ENCODE assay signal across 1 cellular context in the genomic region with DNA sequence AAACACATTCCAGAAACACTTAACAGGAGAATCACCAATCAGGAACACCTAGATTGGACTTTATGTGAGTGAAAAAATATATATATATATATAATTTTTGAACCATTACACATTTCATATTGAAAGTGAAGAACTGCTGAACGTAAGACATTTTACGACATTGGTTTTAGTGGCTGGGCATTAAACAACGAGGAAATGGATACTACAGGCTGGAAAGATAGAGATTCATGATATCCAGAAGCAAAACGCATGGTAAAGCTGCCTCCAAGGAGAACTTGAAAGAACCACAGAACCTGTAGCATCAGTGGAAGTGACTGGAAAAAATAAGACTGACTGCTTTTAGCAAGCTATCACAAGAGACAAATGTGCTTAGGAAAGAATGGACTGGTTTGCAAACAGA.
TF ChIP-seq lines count a peak whose summit lies in the region.

No MANE protein-coding gene starts in this region.

TF ChIP-seq in GM23338, 12 proteins besides CTCF, POLR2A, EP300 and RAD21 (continued from another document):
- TF ChIP-seq, protein P1, sequence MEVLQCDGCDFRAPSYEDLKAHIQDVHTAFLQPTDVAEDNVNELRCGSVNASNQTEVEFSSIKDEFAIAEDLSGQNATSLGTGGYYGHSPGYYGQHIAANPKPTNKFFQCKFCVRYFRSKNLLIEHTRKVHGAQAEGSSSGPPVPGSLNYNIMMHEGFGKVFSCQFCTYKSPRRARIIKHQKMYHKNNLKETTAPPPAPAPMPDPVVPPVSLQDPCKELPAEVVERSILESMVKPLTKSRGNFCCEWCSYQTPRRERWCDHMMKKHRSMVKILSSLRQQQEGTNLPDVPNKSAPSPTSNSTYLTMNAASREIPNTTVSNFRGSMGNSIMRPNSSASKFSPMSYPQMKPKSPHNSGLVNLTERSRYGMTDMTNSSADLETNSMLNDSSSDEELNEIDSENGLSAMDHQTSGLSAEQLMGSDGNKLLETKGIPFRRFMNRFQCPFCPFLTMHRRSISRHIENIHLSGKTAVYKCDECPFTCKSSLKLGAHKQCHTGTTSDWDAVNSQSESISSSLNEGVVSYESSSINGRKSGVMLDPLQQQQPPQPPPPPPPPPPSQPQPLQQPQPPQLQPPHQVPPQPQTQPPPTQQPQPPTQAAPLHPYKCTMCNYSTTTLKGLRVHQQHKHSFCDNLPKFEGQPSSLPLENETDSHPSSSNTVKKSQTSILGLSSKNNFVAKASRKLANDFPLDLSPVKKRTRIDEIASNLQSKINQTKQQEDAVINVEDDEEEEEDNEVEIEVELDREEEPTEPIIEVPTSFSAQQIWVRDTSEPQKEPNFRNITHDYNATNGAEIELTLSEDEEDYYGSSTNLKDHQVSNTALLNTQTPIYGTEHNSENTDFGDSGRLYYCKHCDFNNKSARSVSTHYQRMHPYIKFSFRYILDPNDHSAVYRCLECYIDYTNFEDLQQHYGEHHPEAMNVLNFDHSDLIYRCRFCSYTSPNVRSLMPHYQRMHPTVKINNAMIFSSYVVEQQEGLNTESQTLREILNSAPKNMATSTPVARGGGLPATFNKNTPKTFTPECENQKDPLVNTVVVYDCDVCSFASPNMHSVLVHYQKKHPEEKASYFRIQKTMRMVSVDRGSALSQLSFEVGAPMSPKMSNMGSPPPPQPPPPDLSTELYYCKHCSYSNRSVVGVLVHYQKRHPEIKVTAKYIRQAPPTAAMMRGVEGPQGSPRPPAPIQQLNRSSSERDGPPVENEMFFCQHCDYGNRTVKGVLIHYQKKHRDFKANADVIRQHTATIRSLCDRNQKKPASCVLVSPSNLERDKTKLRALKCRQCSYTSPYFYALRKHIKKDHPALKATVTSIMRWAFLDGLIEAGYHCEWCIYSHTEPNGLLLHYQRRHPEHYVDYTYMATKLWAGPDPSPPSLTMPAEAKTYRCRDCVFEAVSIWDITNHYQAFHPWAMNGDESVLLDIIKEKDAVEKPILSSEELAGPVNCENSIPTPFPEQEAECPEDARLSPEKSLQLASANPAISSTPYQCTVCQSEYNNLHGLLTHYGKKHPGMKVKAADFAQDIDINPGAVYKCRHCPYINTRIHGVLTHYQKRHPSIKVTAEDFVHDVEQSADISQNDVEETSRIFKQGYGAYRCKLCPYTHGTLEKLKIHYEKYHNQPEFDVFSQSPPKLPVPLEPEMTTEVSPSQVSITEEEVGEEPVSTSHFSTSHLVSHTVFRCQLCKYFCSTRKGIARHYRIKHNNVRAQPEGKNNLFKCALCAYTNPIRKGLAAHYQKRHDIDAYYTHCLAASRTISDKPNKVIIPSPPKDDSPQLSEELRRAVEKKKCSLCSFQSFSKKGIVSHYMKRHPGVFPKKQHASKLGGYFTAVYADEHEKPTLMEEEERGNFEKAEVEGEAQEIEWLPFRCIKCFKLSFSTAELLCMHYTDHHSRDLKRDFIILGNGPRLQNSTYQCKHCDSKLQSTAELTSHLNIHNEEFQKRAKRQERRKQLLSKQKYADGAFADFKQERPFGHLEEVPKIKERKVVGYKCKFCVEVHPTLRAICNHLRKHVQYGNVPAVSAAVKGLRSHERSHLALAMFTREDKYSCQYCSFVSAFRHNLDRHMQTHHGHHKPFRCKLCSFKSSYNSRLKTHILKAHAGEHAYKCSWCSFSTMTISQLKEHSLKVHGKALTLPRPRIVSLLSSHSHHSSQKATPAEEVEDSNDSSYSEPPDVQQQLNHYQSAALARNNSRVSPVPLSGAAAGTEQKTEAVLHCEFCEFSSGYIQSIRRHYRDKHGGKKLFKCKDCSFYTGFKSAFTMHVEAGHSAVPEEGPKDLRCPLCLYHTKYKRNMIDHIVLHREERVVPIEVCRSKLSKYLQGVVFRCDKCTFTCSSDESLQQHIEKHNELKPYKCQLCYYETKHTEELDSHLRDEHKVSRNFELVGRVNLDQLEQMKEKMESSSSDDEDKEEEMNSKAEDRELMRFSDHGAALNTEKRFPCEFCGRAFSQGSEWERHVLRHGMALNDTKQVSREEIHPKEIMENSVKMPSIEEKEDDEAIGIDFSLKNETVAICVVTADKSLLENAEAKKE (CRISPR knock-in tag; IDR thresholded peaks at IDR 0.05) = no peak
- TF ChIP-seq JUNB (IDR thresholded peaks at IDR 0.05; ENCODE audit: unreplicated experiment) = no peak
- no peak for TF ChIP-seq EZH2phosphoT487 (IDR thresholded peaks at IDR 0.05; ENCODE audit: unreplicated experiment)
- no peak for TF ChIP-seq STAT1 (IDR thresholded peaks at IDR 0.05; ENCODE audit: unreplicated experiment)
- TF ChIP-seq ZNF114 (CRISPR knock-in tag; IDR thresholded peaks at IDR 0.05) = no peak
- no peak for TF ChIP-seq CREB1 (CRISPR knock-in tag; IDR thresholded peaks at IDR 0.05; ENCODE audit: low read depth)
- TF ChIP-seq, protein P2, sequence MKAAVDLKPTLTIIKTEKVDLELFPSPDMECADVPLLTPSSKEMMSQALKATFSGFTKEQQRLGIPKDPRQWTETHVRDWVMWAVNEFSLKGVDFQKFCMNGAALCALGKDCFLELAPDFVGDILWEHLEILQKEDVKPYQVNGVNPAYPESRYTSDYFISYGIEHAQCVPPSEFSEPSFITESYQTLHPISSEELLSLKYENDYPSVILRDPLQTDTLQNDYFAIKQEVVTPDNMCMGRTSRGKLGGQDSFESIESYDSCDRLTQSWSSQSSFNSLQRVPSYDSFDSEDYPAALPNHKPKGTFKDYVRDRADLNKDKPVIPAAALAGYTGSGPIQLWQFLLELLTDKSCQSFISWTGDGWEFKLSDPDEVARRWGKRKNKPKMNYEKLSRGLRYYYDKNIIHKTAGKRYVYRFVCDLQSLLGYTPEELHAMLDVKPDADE (IDR thresholded peaks at IDR 0.05) = no peak
